In the genomic region with DNA sequence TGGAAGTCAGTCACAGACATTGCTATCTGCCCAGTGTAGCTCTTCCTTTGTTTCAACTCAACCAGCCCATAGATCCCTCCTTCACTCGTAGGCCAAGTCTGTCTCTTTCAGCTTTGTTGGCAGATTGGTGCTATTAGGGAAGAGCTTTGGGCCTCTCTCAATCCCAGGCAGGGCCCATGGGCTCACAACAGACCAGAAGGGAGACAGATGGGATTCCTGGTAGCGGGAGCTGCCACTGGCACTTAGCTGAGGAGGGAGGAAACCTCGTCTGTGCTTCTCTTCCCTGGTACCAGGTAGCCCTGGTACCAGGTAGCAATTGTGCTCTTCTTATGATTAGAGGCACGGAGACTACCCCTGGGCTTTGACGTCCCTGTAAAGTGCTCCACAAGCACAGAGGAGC, we compare ENCODE assay signal across 23 cellular contexts.
"Had no signal": no experiment of that assay in that cellular context is flagged by ENCODE, and none has a peak within 500 bp of the region (broad histone marks: within the 10 kb centered on the region; RNA-seq: fewer than 3 reads in every experiment).

No MANE protein-coding gene starts in this region.

- H3K4me3 ChIP-seq: coronary artery, SK-N-MC had no signal

- ATAC-seq: activated T-cell treated with anti-CD3 and anti-CD28 coated beads, Interleukin-2, amount 50 U/mL, for 4 hours; activated T-helper 17 cell treated with anti-CD3 and anti-CD28 coated beads, Interleukin-2, amount 50 U/mL, for 72 hours; Panc1; Right ventricle myocardium inferior; T-cell had no signal

- H3K27ac ChIP-seq: coronary artery, SK-N-MC had no signal

- DNase-seq: activated CD4-positive, alpha-beta memory T cell treated with anti-CD3 and anti-CD28 coated beads for 36 hours; activated CD4-positive, alpha-beta T cell treated with anti-CD3 and anti-CD28 coated beads, Interleukin-2, amount 10 ng/mL, durations not matched to agents 7 days and 5 days; activated CD4-positive, CD25-positive, alpha-beta regulatory T cell; activated CD8-positive, alpha-beta memory T cell treated with anti-CD3 and anti-CD28 coated beads for 24 hours; activated gamma-delta T cell; activated naive CD4-positive, alpha-beta T cell treated with anti-CD3 and anti-CD28 coated beads for 36 hours; activated T-cell treated with anti-CD3 and anti-CD28 coated beads, Interleukin-2, amount 50 U/mL, for 4 hours; NCI-H1048; NCI-H146; NCI-H2029; NCI-H526; NCI-H774; NK-92 treated with Interleukin-12 subunit alpha and Interleukin-12 subunit beta, amount 100 ng/mL, for 24 hours; OCI-M1; RPMI8226; T-cell; T-helper 2 cell; T1000 had no signal
